In genomic region chr1:27233677-27234053, GRCh38 we compare ENCODE assay signal across 8 cellular contexts. TPM values are rescaled to one million over a fixed set of nuclear protein-coding genes. Genes with fewer than 3 reads are reported as not detected.
DNase-seq lines count a peak whose midpoint lies in the region; ATAC-seq, FAIRE-seq and TF ChIP-seq lines count a peak whose summit lies in the region.

No MANE protein-coding gene starts in this region.

- peak; percentile 3 for ATAC-seq in K562

- intact Hi-C loops in K562 (cut with micrococcal nuclease), result no loop called here

- DNase-seq in K562 (ENCODE audit: extremely low read depth in 1 of 4, low spot score in 3 of 4) (peak in 3 of 4 experiments; percentile 35 to 50 (median 37)), mesenchymal stem cell (no peak), ureter (ENCODE audit: low spot score) (peak; percentile 45), AG08395 (ENCODE audit: low spot score) (no peak), NCI-H187 treated with DMSO at 0.1 percent for 48 hours (lab: John Stamatoyannopoulos, UW) (no peak), middle frontal gyrus (ENCODE audit: extremely low spot score, low spot score) (no peak)

- H3K27me3 ChIP-seq in K562 (ENCODE audit: control insufficient read depth in 2 of 2, insufficient read depth in 2 of 2, low read length in 2 of 2) (no peaks in the 10 kb centered on the region), mesenchymal stem cell (ENCODE audit: control insufficient read depth in 1 of 2, insufficient read depth in 1 of 2, low read length in 2 of 2) (no peaks in the 10 kb centered on the region)

- H4K8ac ChIP-seq in mesenchymal stem cell (ENCODE audit: low read length), result peak overlapping the region; percentile 98

- no peaks in the 10 kb centered on the region for H4K20me1 ChIP-seq in K562 (replicated peaks; ENCODE audit: control insufficient read depth, insufficient read depth, low read length)

- no peak for FAIRE-seq in K562 (lab: Jason Lieb, UNC)

- H4K91ac ChIP-seq in mesenchymal stem cell (ENCODE audit: low read length), result peak overlapping the region; percentile 70

- H3K4me1 ChIP-seq in K562 (replicated peaks in 1 of 2; ENCODE audit: control insufficient read depth in 2 of 2, insufficient read depth in 2 of 2, low read length in 2 of 2) (peaks cover 12 to 15% of the 10 kb centered on the region in 2 experiments; a peak in 4 of 5 replicates), mesenchymal stem cell (ENCODE audit: control insufficient read depth, insufficient read depth, low read depth, low read length) (peaks cover 4% of the 10 kb centered on the region)

- TF ChIP-seq POLR2A in K562 (conservative IDR thresholded peaks at IDR 0.05), result no peak

- TF ChIP-seq RAD21 in K562 (CRISPR knock-in tag; conservative IDR thresholded peaks at IDR 0.05 in 1 of 2, IDR thresholded peaks at IDR 0.05 in 1 of 2), result no peak

- no peak for TF ChIP-seq CTCF in K562 (IDR thresholded peaks at IDR 0.05 in 2 of 3, conservative IDR thresholded peaks at IDR 0.05 in 1 of 3; ENCODE audit: insufficient read depth in 2 of 3, low read depth in 1 of 3, low read length in 3 of 3)

- H3K27ac ChIP-seq in KOPT-K1 (ENCODE audit: low read depth, low read length, poor library complexity, severe bottlenecking) (peak overlapping the region; percentile 44), K562 (ENCODE audit: extremely low read depth, low read depth, low read length) (peak overlapping the region; percentile 63), mesenchymal stem cell (ENCODE audit: low read length, poor library complexity, severe bottlenecking) (no peak overlapping the region)

- H3K36me3 ChIP-seq in KOPT-K1 (ENCODE audit: insufficient read depth, low read length) (no peaks in the 10 kb centered on the region), K562 (ENCODE audit: control insufficient read depth, insufficient read depth, low read length) (no peaks in the 10 kb centered on the region), mesenchymal stem cell (ENCODE audit: control insufficient read depth in 1 of 2, insufficient read depth in 2 of 2, low read depth in 1 of 2, low read length in 2 of 2) (no peaks in the 10 kb centered on the region)

- no peak for TF ChIP-seq EP300 in K562 (IDR thresholded peaks at IDR 0.05; ENCODE audit: low read length)

- no peak overlapping the region for H2BK5ac ChIP-seq in mesenchymal stem cell (ENCODE audit: low read depth, low read length, poor library complexity, severe bottlenecking)

- H2BK15ac ChIP-seq in mesenchymal stem cell (ENCODE audit: low read depth, poor library complexity, severe bottlenecking), result peak overlapping the region; percentile 71

- peak overlapping the region in 1 of 2 experiments; percentile 3 for H2BK12ac ChIP-seq in mesenchymal stem cell (ENCODE audit: low read length in 2 of 2)

- peak overlapping the region; percentile 48 to 77 for H3K18ac ChIP-seq in mesenchymal stem cell (ENCODE audit: low read depth in 1 of 2, low read length in 2 of 2)

- H3K9me3 ChIP-seq in KOPT-K1 (ENCODE audit: insufficient read depth, low read length, poor library complexity, severe bottlenecking) (no peaks in the 10 kb centered on the region), K562 (replicated peaks; ENCODE audit: control insufficient read depth, insufficient read depth, low read depth, low read length) (no peaks in the 10 kb centered on the region), mesenchymal stem cell (ENCODE audit: control insufficient read depth, low read length) (no peaks in the 10 kb centered on the region)

- in situ Hi-C loops in K562 (cut with MboI), result no loop called here

- no peaks in the 10 kb centered on the region for H3K9me1 ChIP-seq in K562 (ENCODE audit: control insufficient read depth, insufficient read depth, low read length)

- H3K79me2 ChIP-seq in K562 (ENCODE audit: control insufficient read depth, insufficient read depth, low read length), result peaks cover 20% of the 10 kb centered on the region

- CTCF ChIA-PET in K562 (lab: Yijun Ruan, JAX; ENCODE audit: low intra/inter-chr PET ratio), result no interaction called here

- H2BK120ac ChIP-seq in mesenchymal stem cell (ENCODE audit: low read depth, low read length), result no peak overlapping the region

- POLR2A ChIA-PET in K562 (lab: Yijun Ruan, JAX), result interaction anchor here (0.6 to 1.3 kb wide), 6 partner anchors 9 to 344 kb away, joined by 3 to 5 read pairs (median 4); partner anchors contain the start of genes GPN2 and SLC9A1

- H3K9ac ChIP-seq in K562 (ENCODE audit: insufficient read depth in 1 of 2, low read depth in 2 of 2, low read length in 2 of 2) (peak overlapping the region; percentile 60 to 88), mesenchymal stem cell (ENCODE audit: low read length) (peak overlapping the region; percentile 81)

- H3K4me2 ChIP-seq in K562 (ENCODE audit: insufficient read depth, low read length), result peak overlapping the region; percentile 82
- peak overlapping the region; percentile 59 for H3K4me2 ChIP-seq in mesenchymal stem cell (ENCODE audit: low read length, poor library complexity, severe bottlenecking)

- H3K14ac ChIP-seq in mesenchymal stem cell (ENCODE audit: low read length in 2 of 2), result no peak overlapping the region

- 41% methylated on average over 9 of the region's 9 CpGs for WGBS in K562 (ENCODE audit: insufficient coverage, low coverage, missing lambda C conversion rate)
- 87% methylated on average over 9 of the region's 9 CpGs for WGBS in mesenchymal stem cell

- H2AFZ ChIP-seq in K562 (ENCODE audit: low read depth, low read length), result peak overlapping the region; percentile 93
- H2AFZ ChIP-seq in mesenchymal stem cell (ENCODE audit: low read depth, low read length), result peak overlapping the region; percentile 98

- H3K4me3 ChIP-seq in GM08714 (ENCODE audit: low read length) (peak overlapping the region; percentile 34; the same call in 1 of the 2 replicates), K562 (peak overlapping the region; percentile 77), mesenchymal stem cell (ENCODE audit: insufficient read depth in 1 of 2, low read depth in 1 of 2, low read length in 2 of 2) (peak overlapping the region; percentile 27 to 68)

- BruUV-seq in K562 (replicated peaks; lab: Mats Ljungman, UMichigan), result no TSS peak

- H3K4ac ChIP-seq in mesenchymal stem cell (ENCODE audit: low read depth in 1 of 2, low read length in 2 of 2), result peak overlapping the region; percentile 61 to 73

- no peak overlapping the region for H3K23ac ChIP-seq in mesenchymal stem cell (ENCODE audit: low read length in 2 of 2)

- H2AK5ac ChIP-seq in mesenchymal stem cell (ENCODE audit: low read length, severe bottlenecking), result no peak overlapping the region

- peaks cover 9% of the 10 kb centered on the region for H3K79me1 ChIP-seq in mesenchymal stem cell (replicated peaks; ENCODE audit: low read length, poor library complexity, severe bottlenecking)

TF ChIP-seq in K562, 482 proteins besides CTCF, POLR2A, EP300 and RAD21 (continues in another document):
- no peak for TF ChIP-seq SMAD1 (IDR thresholded peaks at IDR 0.05; ENCODE audit: low read depth, low read length, partially characterized antibody)
- no peak for TF ChIP-seq ZNF41 (CRISPR knock-in tag; conservative IDR thresholded peaks at IDR 0.05)
- no peak for TF ChIP-seq KDM5B (IDR thresholded peaks at IDR 0.05; ENCODE audit: insufficient replicate concordance, low read depth, low read length)
- no peak for TF ChIP-seq DPF2 (IDR thresholded peaks at IDR 0.05)
- TF ChIP-seq THAP12 (CRISPR knock-in tag; IDR thresholded peaks at IDR 0.05), result no peak
- no peak for TF ChIP-seq RBM17 (IDR thresholded peaks at IDR 0.05; ENCODE audit: borderline replicate concordance, low read depth, low read length)
- no peak for TF ChIP-seq PPARD (CRISPR knock-in tag; IDR thresholded peaks at IDR 0.05)
- no peak for TF ChIP-seq POLR2H (tag; IDR thresholded peaks at IDR 0.05; ENCODE audit: low read depth)
- TF ChIP-seq GABPA (tag; conservative IDR thresholded peaks at IDR 0.05; ENCODE audit: low read depth), result no peak
- no peak for TF ChIP-seq ZNF324 (CRISPR knock-in tag; IDR thresholded peaks at IDR 0.05)
- no peak for TF ChIP-seq TEAD1 (CRISPR knock-in tag; IDR thresholded peaks at IDR 0.05)
- no peak for TF ChIP-seq KAT8 (IDR thresholded peaks at IDR 0.05; ENCODE audit: low read depth)

RNA-seq across cellular contexts. Expression of gene WDTC1, which starts 0.8 kb away (rescaled TPM):
- 11.7 and 29.9 TPM in 2 replicates for total RNA-seq in K562 (2011; cell fraction: chromatin; rRNA removed; ENCODE audit: low replicate concordance)
- 14.6 and 17.5 TPM in 2 replicates for total RNA-seq in K562 (2011; cell fraction: nucleolus; rRNA removed)
- total RNA-seq in K562 (2011; cell fraction: nucleoplasm; rRNA removed), result 16.1 and 18.5 TPM in 2 replicates
- total RNA-seq in K562 (2014; rRNA removed), result 14.7 and 15.9 TPM in 2 replicates
- 6.8 and 8.2 TPM in 2 replicates for total RNA-seq in K562 (2014; rRNA removed; fragmentation: Illumina TruSeq; extraction: Trizol)
- total RNA-seq in K562 (2015; rRNA removed; fragmentation: Illumina TruSeq; extraction: Trizol), result 8.1 and 8.4 TPM in 2 replicates
- total RNA-seq in K562 (2021), result 29.5 and 32.3 TPM in 2 replicates
- 8.8 and 16.9 TPM in 2 replicates for polyA plus RNA-seq in K562 (2011; rRNA removed)
- 7.0 and 10.9 TPM in 2 replicates for polyA plus RNA-seq in K562 (2011; cell fraction: cytosol; rRNA removed)
- polyA plus RNA-seq in K562 (2011; cell fraction: nucleus; rRNA removed), result 12.4 and 17.4 TPM in 2 replicates
- polyA plus RNA-seq in K562 (2012), result 24.8 and 47.4 TPM in 2 replicates
- 26.9 and 30.2 TPM in 2 replicates for polyA plus RNA-seq in K562 (2014; fragmentation: Illumina TruSeq; extraction: Trizol)
- under 1 TPM; 0.18 to 0.27 TPM for polyA plus RNA-seq in K562 (2014; fragmentation: Nextera tagmentation; extraction: Ambion mirVana)
- 15.2 and 16.0 TPM in 2 replicates for polyA plus RNA-seq in K562 (2014; rRNA removed)
- polyA minus RNA-seq in K562 (2011; rRNA and poly(A)+ RNA removed), result 11.2 and 11.4 TPM in 2 replicates
- 11.3 and 13.6 TPM in 2 replicates for polyA minus RNA-seq in K562 (2011; cell fraction: cytosol; rRNA and poly(A)+ RNA removed)
- polyA minus RNA-seq in K562 (2011; cell fraction: nucleus; rRNA and poly(A)+ RNA removed), result 7.4 and 10.4 TPM in 2 replicates
- 15.0 TPM for polyA plus RNA-seq in mesenchymal stem cell (2013, experiment 1 of 2)
- polyA plus RNA-seq in mesenchymal stem cell (2013, experiment 2 of 2), result 14.6 TPM
- total RNA-seq in ureter, result 30.3 TPM

Comparison
In these comparisons a context has a peak if more than half of its experiments do, and no peak if none do; other contexts are left out.
1. DNase-seq: peak in K562 (3 of 4) and ureter (single experiment); none in mesenchymal stem cell (single experiment), AG08395 (single experiment), NCI-H187 treated with DMSO at 0.1 percent for 48 hours (single experiment) and middle frontal gyrus (single experiment).
2. Peak in every context shown above with its lines, with median percentiles within 50 percentile points of each other: H3K4me3 ChIP-seq.